8 cellular contexts compared by ENCODE assay signal in the genomic region with DNA sequence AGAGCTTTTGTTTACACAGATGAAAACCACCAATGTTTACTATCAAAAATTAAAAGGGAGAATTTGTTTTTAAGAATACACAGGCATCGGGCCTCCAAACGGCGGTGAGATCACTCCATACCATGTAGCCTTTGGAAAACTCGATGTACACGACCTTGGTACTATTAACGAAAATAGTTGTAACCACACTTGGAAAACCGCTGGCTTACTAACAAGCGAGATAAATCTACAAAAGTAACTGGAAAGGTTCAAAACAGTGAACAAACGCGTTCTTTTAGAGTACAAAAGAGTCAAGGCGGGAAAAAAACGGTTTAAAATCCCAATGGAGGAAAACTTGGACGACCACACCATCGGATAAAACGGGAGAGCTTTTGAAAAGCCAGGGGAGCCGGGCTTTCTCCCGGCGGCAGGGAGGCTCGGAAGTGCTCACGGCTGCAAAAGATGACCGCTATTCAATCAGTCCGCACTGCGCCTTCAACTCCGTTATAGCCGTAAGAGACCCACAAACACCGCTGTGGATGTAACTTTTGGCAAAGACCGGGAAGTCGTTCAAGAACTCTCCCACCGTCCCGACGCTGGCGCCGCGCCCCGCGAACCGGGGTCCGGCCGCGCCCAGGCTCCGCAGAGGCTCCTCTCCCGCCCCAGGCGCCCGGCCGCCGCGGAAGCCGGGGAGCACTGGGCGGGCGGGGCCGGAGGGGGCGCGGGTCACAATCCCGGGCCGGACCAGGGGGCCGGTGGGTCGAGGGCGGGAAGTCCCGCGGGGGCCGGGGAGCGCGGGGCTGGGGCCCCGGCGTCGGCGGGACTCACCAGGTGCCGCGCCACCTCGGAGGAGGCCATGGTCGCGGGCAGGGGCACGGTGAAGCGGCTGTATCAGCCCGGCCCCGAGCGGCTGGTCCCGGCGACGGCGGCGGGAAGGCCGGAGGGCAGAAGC. TPM values are rescaled to one million over a fixed set of nuclear protein-coding genes. Genes with fewer than 3 reads are reported as not detected.
DNase-seq lines count a peak whose midpoint lies in the region; ATAC-seq, FAIRE-seq and TF ChIP-seq lines count a peak whose summit lies in the region.

No MANE protein-coding gene starts in this region.

- peak in 1 of 3 donors; percentile 11 for DNase-seq in CD4-positive, CD25-positive, alpha-beta regulatory T cell
- peak; percentile 62 to 72 for DNase-seq in cardiac muscle cell (ENCODE audit: low read depth in 1 of 2, low spot score in 1 of 2)
- no peak for DNase-seq in omental fat pad (ENCODE audit: low spot score)
- DNase-seq in GM12892 (ENCODE audit: insufficient read length), result no peak

- peaks cover 33% of the 10 kb centered on the region for H3K27me3 ChIP-seq in CD4-positive, CD25-positive, alpha-beta regulatory T cell (ENCODE audit: control insufficient read depth, insufficient read depth, low read length)
- H3K27me3 ChIP-seq in cardiac muscle cell, result peaks cover 9% of the 10 kb centered on the region

- H3K9me3 ChIP-seq in CD4-positive, CD25-positive, alpha-beta regulatory T cell (ENCODE audit: control insufficient read depth in 2 of 2, low read length in 2 of 2), result no peaks in the 10 kb centered on the region
- H3K9me3 ChIP-seq in cardiac muscle cell (ENCODE audit: low read depth), result no peaks in the 10 kb centered on the region

- H3K27ac Mint-ChIP-seq in CD4-positive, CD25-positive, alpha-beta regulatory T cell, result peak overlapping the region in 1 of 3 donors; percentile 73
- peak overlapping the region; percentile 46 for H3K27ac Mint-ChIP-seq in activated T-helper 17 cell treated with anti-CD3 and anti-CD28 coated beads, Interleukin-2, amount 50 U/mL, for 72 hours

- H3K36me3 Mint-ChIP-seq in CD4-positive, CD25-positive, alpha-beta regulatory T cell, result no peaks in the 10 kb centered on the region
- H3K36me3 Mint-ChIP-seq in activated T-helper 17 cell treated with anti-CD3 and anti-CD28 coated beads, Interleukin-2, amount 50 U/mL, for 72 hours (ENCODE audit: low read depth), result peaks cover 7% of the 10 kb centered on the region

- peak overlapping the region; percentile 90 to 95 (median 93) for H3K4me3 Mint-ChIP-seq in CD4-positive, CD25-positive, alpha-beta regulatory T cell
- H3K4me3 Mint-ChIP-seq in activated T-helper 17 cell treated with anti-CD3 and anti-CD28 coated beads, Interleukin-2, amount 50 U/mL, for 72 hours, result peak overlapping the region; percentile 86

- H3K9me3 Mint-ChIP-seq in CD4-positive, CD25-positive, alpha-beta regulatory T cell, result peaks cover 0 to 6% (median 4%) of the 10 kb centered on the region in 7 donors
- no peaks in the 10 kb centered on the region for H3K9me3 Mint-ChIP-seq in activated T-helper 17 cell treated with anti-CD3 and anti-CD28 coated beads, Interleukin-2, amount 50 U/mL, for 72 hours

- peaks cover 24% of the 10 kb centered on the region for H3K4me1 ChIP-seq in CD4-positive, CD25-positive, alpha-beta regulatory T cell (ENCODE audit: control insufficient read depth, insufficient read depth, low read length, poor library complexity, severe bottlenecking)
- H3K4me1 ChIP-seq in cardiac muscle cell (ENCODE audit: low read depth), result peaks cover 16% of the 10 kb centered on the region

- TF ChIP-seq POLR2A in GM12892 (IDR thresholded peaks at IDR 0.05; ENCODE audit: low read depth, low read length), result no peak

- H3K4me1 Mint-ChIP-seq in CD4-positive, CD25-positive, alpha-beta regulatory T cell, result peaks cover 7 to 30% (median 14%) of the 10 kb centered on the region in 4 donors
- peaks cover 4% of the 10 kb centered on the region for H3K4me1 Mint-ChIP-seq in activated T-helper 17 cell treated with anti-CD3 and anti-CD28 coated beads, Interleukin-2, amount 50 U/mL, for 72 hours

- FAIRE-seq in GM12892 (lab: Jason Lieb, UNC), result no peak

- ATAC-seq in CD4-positive, CD25-positive, alpha-beta regulatory T cell (ENCODE audit: low read depth in 2 of 2), result no peak
- ATAC-seq in GM19397 (IDR thresholded peaks at IDR 0.05; ENCODE audit: unreplicated experiment) (peak; percentile 35), HG03571 (IDR thresholded peaks at IDR 0.05; ENCODE audit: unreplicated experiment) (peak; percentile 33), omental fat pad (ENCODE audit: low FRiP score) (peak; percentile 59), HG02870 (IDR thresholded peaks at IDR 0.05; ENCODE audit: unreplicated experiment) (no peak)
- peak; percentile 8 for ATAC-seq in activated T-helper 17 cell treated with anti-CD3 and anti-CD28 coated beads, Interleukin-2, amount 50 U/mL, for 72 hours (replicated peaks)

- H3K4me3 ChIP-seq in CD4-positive, CD25-positive, alpha-beta regulatory T cell (ENCODE audit: low read depth, low read length), result peak overlapping the region; percentile 63
- peak overlapping the region; percentile 98 for H3K4me3 ChIP-seq in cardiac muscle cell

- no peak for TF ChIP-seq CTCF in cardiac muscle cell (IDR thresholded peaks at IDR 0.05; ENCODE audit: low read depth, low read length)
- TF ChIP-seq CTCF in omental fat pad (IDR thresholded peaks at IDR 0.05), result no peak

- peak overlapping the region; percentile 51 for H3K27ac ChIP-seq in CD4-positive, CD25-positive, alpha-beta regulatory T cell (ENCODE audit: insufficient read depth, low read length, poor library complexity, severe bottlenecking)
- H3K27ac ChIP-seq in cardiac muscle cell, result peak overlapping the region; percentile 99

- H3K36me3 ChIP-seq in CD4-positive, CD25-positive, alpha-beta regulatory T cell (ENCODE audit: control insufficient read depth, insufficient read depth, low read length), result no peaks in the 10 kb centered on the region
- no peaks in the 10 kb centered on the region for H3K36me3 ChIP-seq in cardiac muscle cell

- H3K27me3 Mint-ChIP-seq in CD4-positive, CD25-positive, alpha-beta regulatory T cell, result peaks cover 72% of the 10 kb centered on the region
- peaks cover 28% of the 10 kb centered on the region for H3K27me3 Mint-ChIP-seq in activated T-helper 17 cell treated with anti-CD3 and anti-CD28 coated beads, Interleukin-2, amount 50 U/mL, for 72 hours

RNA-seq across cellular contexts. Expression of gene SEPTIN10, which starts 0.5 kb away (rescaled TPM):
- 5.6 TPM for total RNA-seq in CD4-positive, CD25-positive, alpha-beta regulatory T cell
- polyA plus RNA-seq in CD4-positive, CD25-positive, alpha-beta regulatory T cell, result 1 to 10 TPM; 1.1 to 5.4 (median 4.2) TPM
- 1 to 10 TPM; 3.0 to 7.5 TPM for total RNA-seq in activated T-helper 17 cell treated with anti-CD3 and anti-CD28 coated beads, Interleukin-2, amount 50 U/mL, for 72 hours
- total RNA-seq in cardiac muscle cell, result 51.7 and 77.3 TPM in 2 replicates
- polyA plus RNA-seq in cardiac muscle cell, result 60.0 and 92.5 TPM in 2 replicates
- total RNA-seq in omental fat pad, result 100 to 1,000 TPM in 1 of 4 donors, 10 to 100 TPM in 3; 55.0 to 116 (median 75.1) TPM
- 10.0 TPM for polyA plus RNA-seq in GM12892 (2012; ENCODE audit: missing spikeins)

RNA-seq across cellular contexts. Expression of gene SOWAHC, which starts 0.9 kb away (rescaled TPM):
- 4.8 TPM for total RNA-seq in CD4-positive, CD25-positive, alpha-beta regulatory T cell
- 1 to 10 TPM in 3 of 4 donors, under 1 TPM in 1; 0.86 to 2.7 (median 1.3) TPM for polyA plus RNA-seq in CD4-positive, CD25-positive, alpha-beta regulatory T cell
- 1 to 10 TPM in 1 of 2 donors, under 1 TPM in 1; 0.45 to 1.7 TPM for total RNA-seq in activated T-helper 17 cell treated with anti-CD3 and anti-CD28 coated beads, Interleukin-2, amount 50 U/mL, for 72 hours
- total RNA-seq in cardiac muscle cell (11.7 and 13.0 TPM in 2 replicates), omental fat pad (10 to 100 TPM in 2 of 4 donors, 1 to 10 TPM in 2; 8.5 to 16.3 (median 12.3) TPM)
- 8.5 and 13.4 TPM in 2 replicates for polyA plus RNA-seq in cardiac muscle cell
- 0.87 TPM for polyA plus RNA-seq in GM12892 (2012; ENCODE audit: missing spikeins)

Comparison
In these comparisons a context has a peak if more than half of its experiments do, and no peak if none do; other contexts are left out.
1. ATAC-seq: peak in GM19397 (single experiment), HG03571 (single experiment), activated T-helper 17 cell treated with anti-CD3 and anti-CD28 coated beads, Interleukin-2, amount 50 U/mL, for 72 hours (single experiment) and omental fat pad (single experiment); none in CD4-positive, CD25-positive, alpha-beta regulatory T cell (0 of 2) and HG02870 (single experiment).
2. DNase-seq: peak in cardiac muscle cell (2 of 2); none in omental fat pad (single experiment) and GM12892 (single experiment).